10 cellular contexts compared by ENCODE assay signal in the genomic region with DNA sequence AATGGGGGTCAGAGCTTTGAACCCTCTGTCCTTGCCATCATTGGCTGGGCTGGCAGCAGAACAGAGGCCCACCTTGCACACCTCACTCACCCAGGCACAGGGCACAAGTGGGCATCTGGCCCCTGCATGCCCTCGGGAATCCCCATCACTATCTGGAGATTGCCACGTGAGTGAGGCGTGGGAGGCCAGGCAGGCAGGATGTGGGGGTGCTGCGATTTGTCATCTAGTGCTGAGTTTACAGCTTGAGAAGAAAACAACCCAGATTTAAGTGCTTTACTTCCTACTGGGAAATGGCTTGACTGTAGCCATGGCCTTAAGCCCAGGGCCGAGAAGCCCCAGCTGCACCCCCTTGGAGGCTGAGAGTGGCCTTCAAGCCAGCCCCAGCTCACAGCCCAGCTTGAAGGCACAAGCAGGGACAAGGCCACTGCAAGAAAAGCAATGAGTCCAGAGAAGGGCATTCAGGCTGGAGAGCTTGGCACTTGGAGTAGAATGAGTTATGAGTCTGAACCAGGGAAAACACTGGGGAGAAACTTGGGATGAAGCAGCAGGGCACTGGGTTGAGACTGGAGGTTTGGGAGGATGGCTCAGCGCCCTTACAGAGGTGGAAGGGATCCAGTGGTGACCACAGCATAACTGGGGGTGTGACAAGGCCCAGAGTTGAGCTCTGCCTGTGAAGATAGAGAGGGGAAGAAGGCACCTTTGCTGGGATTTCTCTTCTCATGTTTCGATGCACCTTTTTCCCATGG.
DNase-seq lines count a peak whose midpoint lies in the region; ATAC-seq and TF ChIP-seq lines count a peak whose summit lies in the region.
"Had no signal": no experiment of that assay in that cellular context is flagged by ENCODE, and none has a peak within 500 bp of the region (broad histone marks: within the 10 kb centered on the region; RNA-seq: fewer than 3 reads in every experiment).

No MANE protein-coding gene starts in this region.

- in situ Hi-C loops in mammary epithelial cell (cut with MboI; ENCODE audit: low sequenced_read_pairs in 2 of 2) = no loop called here

- no peaks in the 10 kb centered on the region for H3K9me2 ChIP-seq in OCI-LY7 (ENCODE audit: insufficient read depth, low read length)

- no peaks in the 10 kb centered on the region for H3K27me3 ChIP-seq in breast epithelium
- H3K27me3 ChIP-seq in mammary epithelial cell (ENCODE audit: insufficient read depth, low read length) = no peaks in the 10 kb centered on the region
- H3K27me3 ChIP-seq in suprapubic skin = no peaks in the 10 kb centered on the region
- H3K27me3 ChIP-seq: gastroesophageal sphincter had no signal

- dilution Hi-C loops in mammary epithelial cell (cut with HindIII; ENCODE audit: low sequenced_read_pairs) = no loop called here

- H4K20me1 ChIP-seq in mammary epithelial cell (ENCODE audit: insufficient read depth, low read length) (no peaks in the 10 kb centered on the region), OCI-LY7 (ENCODE audit: insufficient read depth, low read length) (no peaks in the 10 kb centered on the region)

- peak; percentile 32 for ATAC-seq in HG03039 (IDR thresholded peaks at IDR 0.05; ENCODE audit: unreplicated experiment)
- no peak for ATAC-seq in activated CD4-positive, CD25-positive, alpha-beta regulatory T cell treated with anti-CD3 and anti-CD28 coated beads, Interleukin-2, amount 50 U/mL, for 24 hours
- ATAC-seq: gastroesophageal sphincter had no signal

- TF ChIP-seq CTCF in breast epithelium (IDR thresholded peaks at IDR 0.05) (no peak), mammary epithelial cell (conservative IDR thresholded peaks at IDR 0.05 in 1 of 2, IDR thresholded peaks at IDR 0.05 in 1 of 2; ENCODE audit: extremely low read depth in 1 of 2, insufficient read depth in 1 of 2, low read depth in 1 of 2, low read length in 2 of 2) (no peak), fibroblast of villous mesenchyme (IDR thresholded peaks at IDR 0.05; ENCODE audit: insufficient read depth, low read depth, low read length) (no peak), suprapubic skin (IDR thresholded peaks at IDR 0.05) (no peak), OCI-LY7 (conservative IDR thresholded peaks at IDR 0.05; ENCODE audit: low read length) (no peak)

- H3K4me3 ChIP-seq in breast epithelium = no peak overlapping the region
- H3K4me3 ChIP-seq in mammary epithelial cell (replicated peaks in 1 of 3; ENCODE audit: insufficient read depth in 1 of 3, low read depth in 2 of 3, low read length in 3 of 3) = no peak overlapping the region
- H3K4me3 ChIP-seq in fibroblast of villous mesenchyme (ENCODE audit: low read depth, low read length) = no peak overlapping the region
- no peak overlapping the region for H3K4me3 ChIP-seq in suprapubic skin
- no peak overlapping the region for H3K4me3 ChIP-seq in OCI-LY7 (ENCODE audit: low read depth, low read length, poor library complexity, severe bottlenecking)
- H3K4me3 ChIP-seq: gastroesophageal sphincter had no signal

- CTCF ChIA-PET in mammary epithelial cell (lab: Charles Lee; ENCODE audit: low non-redundant PET) = no interaction called here
- CTCF ChIA-PET in OCI-LY7 (lab: Charles Lee; ENCODE audit: unreplicated experiment) = no interaction called here

- no peaks in the 10 kb centered on the region for H3K36me3 ChIP-seq in breast epithelium
- H3K36me3 ChIP-seq in mammary epithelial cell (ENCODE audit: insufficient read depth, low read length) = no peaks in the 10 kb centered on the region
- H3K36me3 ChIP-seq in suprapubic skin = no peaks in the 10 kb centered on the region
- no peaks in the 10 kb centered on the region for H3K36me3 ChIP-seq in OCI-LY7 (ENCODE audit: insufficient read depth, low read length)
- H3K36me3 ChIP-seq: gastroesophageal sphincter had no signal

- H2AFZ ChIP-seq in mammary epithelial cell (ENCODE audit: low read depth, low read length) (no peak overlapping the region), OCI-LY7 (ENCODE audit: low read length) (no peak overlapping the region)

- BruUV-seq in mammary epithelial cell (replicated peaks; lab: Mats Ljungman, UMichigan) (no TSS peak), OCI-LY7 (replicated peaks; lab: Mats Ljungman, UMichigan) (no TSS peak)

- no peak overlapping the region for H3K9ac ChIP-seq in mammary epithelial cell (ENCODE audit: insufficient read depth, low read length)

- 38% methylated on average over 7 of the region's 7 CpGs for WGBS in mammary epithelial cell (ENCODE audit: low coverage, missing lambda C conversion rate)
- 72% methylated on average over 3 of the region's 7 CpGs for WGBS in suprapubic skin

- intact Hi-C loops in breast epithelium (cut with DNase I; ENCODE audit: low total_unique reads) = no loop called here
- intact Hi-C loops in mammary epithelial cell (cut with micrococcal nuclease) = no loop called here
- intact Hi-C loops in OCI-LY7 (cut with micrococcal nuclease; ENCODE audit: unreplicated experiment) = no loop called here

- peak overlapping the region; percentile 17 to 84 for H3K27ac ChIP-seq in breast epithelium
- no peak overlapping the region for H3K27ac ChIP-seq in mammary epithelial cell (ENCODE audit: insufficient read depth, low read depth, low read length)
- peak overlapping the region; percentile 65 for H3K27ac ChIP-seq in suprapubic skin
- no peak overlapping the region for H3K27ac ChIP-seq in OCI-LY7 (ENCODE audit: low read depth, low read length, poor library complexity, severe bottlenecking)
- H3K27ac ChIP-seq: gastroesophageal sphincter had no signal

- TF ChIP-seq POLR2A in breast epithelium (IDR thresholded peaks at IDR 0.05) (no peak), suprapubic skin (IDR thresholded peaks at IDR 0.05) (no peak)

- TF ChIP-seq EP300 in suprapubic skin (IDR thresholded peaks at IDR 0.05) = no peak

- peaks cover 0 to 6% of the 10 kb centered on the region in 2 donors for H3K9me3 ChIP-seq in breast epithelium
- H3K9me3 ChIP-seq in mammary epithelial cell (replicated peaks; ENCODE audit: insufficient read depth, low read length) = peaks cover 42% of the 10 kb centered on the region
- no peaks in the 10 kb centered on the region for H3K9me3 ChIP-seq in suprapubic skin
- no peaks in the 10 kb centered on the region for H3K9me3 ChIP-seq in OCI-LY7 (ENCODE audit: low read length)

- POLR2A ChIA-PET in OCI-LY7 (lab: Charles Lee) = interaction anchor here (0.6 kb wide), 1 partner anchor 357 kb away, joined by 3 read pairs; no protein-coding TSS in a partner anchor

- H3K4me2 ChIP-seq in mammary epithelial cell (ENCODE audit: insufficient read depth, low read depth, low read length) = no peak overlapping the region
- no peak overlapping the region for H3K4me2 ChIP-seq in OCI-LY7 (ENCODE audit: low read length)

- H3K4me1 ChIP-seq in breast epithelium (peaks cover 0 to 2% of the 10 kb centered on the region in 2 donors), mammary epithelial cell (ENCODE audit: insufficient read depth, low read length) (no peaks in the 10 kb centered on the region), suprapubic skin (peaks cover 25% of the 10 kb centered on the region), OCI-LY7 (ENCODE audit: insufficient read depth, low read length, poor library complexity, severe bottlenecking) (no peaks in the 10 kb centered on the region)

- H3K79me2 ChIP-seq in mammary epithelial cell (ENCODE audit: insufficient read depth, low read length) = no peaks in the 10 kb centered on the region
- no peaks in the 10 kb centered on the region for H3K79me2 ChIP-seq in OCI-LY7 (ENCODE audit: insufficient read depth, low read depth, low read length)

- DNase-seq in breast epithelium (ENCODE audit: low spot score in 2 of 2) = no peak
- no peak for DNase-seq in mammary epithelial cell
- peak; percentile 62 for DNase-seq in fibroblast of villous mesenchyme (ENCODE audit: low read depth)
- DNase-seq in suprapubic skin (ENCODE audit: low spot score in 2 of 2) = no peak
- DNase-seq in OCI-LY7 (ENCODE audit: low spot score) = no peak
- DNase-seq in activated CD4-positive, alpha-beta T cell treated with anti-CD3 and anti-CD28 coated beads for 1 hour = no peak
- DNase-seq: ACHN had no signal

Comparison
In these comparisons a context has a peak if more than half of its experiments do, and no peak if none do; other contexts are left out.
1. H3K27ac ChIP-seq: peak in breast epithelium (2 of 2) and suprapubic skin (single experiment); none in mammary epithelial cell (single experiment) and OCI-LY7 (single experiment).